Comparison of ENCODE assay signal across 8 cellular contexts in genomic region chr2:234497592-234498023, GRCh38. TPM values are rescaled to one million over a fixed set of nuclear protein-coding genes. Genes with fewer than 3 reads are reported as not detected.
A peak's percentile ranks its signal among the peaks of the same experiment; 100 is the strongest.
DNase-seq lines count a peak whose midpoint lies in the region; ATAC-seq, FAIRE-seq and TF ChIP-seq lines count a peak whose summit lies in the region.

No MANE protein-coding gene starts in this region.

- peaks cover 0 to 13% of the 10 kb centered on the region in 2 experiments; a peak in 3 of 5 replicates for H3K27me3 ChIP-seq in K562 (ENCODE audit: control insufficient read depth in 2 of 2, insufficient read depth in 2 of 2, low read length in 2 of 2)
- no peaks in the 10 kb centered on the region for H3K27me3 ChIP-seq in right lobe of liver
- peaks cover 0 to 3% of the 10 kb centered on the region in 2 donors for H3K27me3 ChIP-seq in tibial artery

- peak overlapping the region in 1 of 2 experiments; percentile 85; a peak in 3 of 4 replicates for H3K9ac ChIP-seq in K562 (ENCODE audit: insufficient read depth in 1 of 2, low read depth in 2 of 2, low read length in 2 of 2)

- TF ChIP-seq CTCF in K562 (IDR thresholded peaks at IDR 0.05 in 2 of 3, conservative IDR thresholded peaks at IDR 0.05 in 1 of 3; ENCODE audit: insufficient read depth in 2 of 3, low read depth in 1 of 3, low read length in 3 of 3): no peak
- TF ChIP-seq CTCF in right lobe of liver (IDR thresholded peaks at IDR 0.05): no peak
- no peak for TF ChIP-seq CTCF in tibial artery (IDR thresholded peaks at IDR 0.05)

- no peak overlapping the region for H3K4me2 ChIP-seq in K562 (ENCODE audit: insufficient read depth, low read length)

- H3K9me1 ChIP-seq in K562 (ENCODE audit: control insufficient read depth, insufficient read depth, low read length): no peaks in the 10 kb centered on the region

- H3K27ac ChIP-seq in K562 (ENCODE audit: extremely low read depth, low read depth, low read length): no peak overlapping the region
- peak overlapping the region in 1 of 3 donors; percentile 39 for H3K27ac ChIP-seq in right lobe of liver
- H3K27ac ChIP-seq in tibial artery: peak overlapping the region; percentile 82 to 84

- H3K4me1 ChIP-seq in K562 (replicated peaks in 1 of 2; ENCODE audit: control insufficient read depth in 2 of 2, insufficient read depth in 2 of 2, low read length in 2 of 2) (peaks cover 0 to 19% of the 10 kb centered on the region in 2 experiments; a peak in 2 of 5 replicates), right lobe of liver (peaks cover 0 to 12% (median under 1%) of the 10 kb centered on the region in 4 donors), tibial artery (peaks cover 0 to 23% (median 17%) of the 10 kb centered on the region in 4 donors)

- in situ Hi-C loops in K562 (cut with MboI): no loop called here

- BruUV-seq in K562 (replicated peaks; lab: Mats Ljungman, UMichigan): no TSS peak

- no peaks in the 10 kb centered on the region for H3K79me2 ChIP-seq in K562 (ENCODE audit: control insufficient read depth, insufficient read depth, low read length)

- FAIRE-seq in K562 (lab: Jason Lieb, UNC): no peak

- TF ChIP-seq RAD21 in K562 (CRISPR knock-in tag; conservative IDR thresholded peaks at IDR 0.05 in 1 of 2, IDR thresholded peaks at IDR 0.05 in 1 of 2): no peak

- WGBS in K562 (ENCODE audit: insufficient coverage, low coverage, missing lambda C conversion rate): 37% methylated on average over 15 of the region's 33 CpGs
- 95% methylated on average over 4 of the region's 33 CpGs for WGBS in right lobe of liver (ENCODE audit: insufficient coverage, low coverage, low lambda C conversion rate, missing lambda C conversion rate)

- CTCF ChIA-PET in K562 (lab: Yijun Ruan, JAX; ENCODE audit: low intra/inter-chr PET ratio): no interaction called here

- H3K4me1 Mint-ChIP-seq in activated T-cell treated with anti-CD3 and anti-CD28 coated beads, Interleukin-2, amount 50 U/mL, for 4 hours (ENCODE audit: low read depth): peaks cover 48% of the 10 kb centered on the region

- TF ChIP-seq POLR2A in K562 (conservative IDR thresholded peaks at IDR 0.05): no peak
- TF ChIP-seq POLR2A in right lobe of liver (IDR thresholded peaks at IDR 0.05): no peak

- intact Hi-C loops in K562 (cut with micrococcal nuclease) (no loop called here), right lobe of liver (cut with DNase I) (no loop called here), tibial artery (cut with DNase I; ENCODE audit: low total_unique reads) (no loop called here)

- H3K4me3 ChIP-seq in K562 (peak overlapping the region; percentile 34; the same call in 1 of the 2 replicates), right lobe of liver (peak overlapping the region; percentile 38 to 68 (median 50)), tibial artery (peak overlapping the region; percentile 62 to 75)

- DNase-seq in activated T-cell treated with anti-CD3 and anti-CD28 coated beads, Interleukin-2, amount 50 U/mL, for 4 hours: no peak
- no peak for DNase-seq in activated T-cell treated with anti-CD3 and anti-CD28 coated beads, Interleukin-2, amount 50 U/mL, for 1 hour
- DNase-seq in K562 (ENCODE audit: extremely low read depth in 1 of 4, low spot score in 3 of 4) (no peak), right lobe of liver (no peak), tibial artery (no peak), NCI-H345 treated with DMSO at 0.1 percent for 48 hours (lab: John Stamatoyannopoulos, UW; ENCODE audit: unreplicated experiment) (no peak)
- DNase-seq in activated effector memory CD4-positive, alpha-beta T cell treated with Interleukin-2 at 50 U/mL for 16 hours: no peak

- H3K27me3 Mint-ChIP-seq in activated T-cell treated with anti-CD3 and anti-CD28 coated beads, Interleukin-2, amount 50 U/mL, for 4 hours (ENCODE audit: low read depth): peaks cover 2% of the 10 kb centered on the region

- H4K20me1 ChIP-seq in K562 (replicated peaks; ENCODE audit: control insufficient read depth, insufficient read depth, low read length): no peaks in the 10 kb centered on the region

- no peak for ATAC-seq in activated T-cell treated with anti-CD3 and anti-CD28 coated beads, Interleukin-2, amount 50 U/mL, for 4 hours
- no peak for ATAC-seq in K562
- no peak for ATAC-seq in right lobe of liver
- no peak for ATAC-seq in esophagus mucosa

- H3K4me3 Mint-ChIP-seq in activated T-cell treated with anti-CD3 and anti-CD28 coated beads, Interleukin-2, amount 50 U/mL, for 4 hours: peak overlapping the region; percentile 77

- POLR2A ChIA-PET in K562 (lab: Yijun Ruan, JAX): interaction anchor here (0.6 to 1.0 kb wide), 2 partner anchors 9 to 18 kb away, joined by 3 read pairs; no protein-coding TSS in a partner anchor

- H2AFZ ChIP-seq in K562 (ENCODE audit: low read depth, low read length): peak overlapping the region; percentile 74; the same call in 1 of the 2 replicates

- H3K36me3 Mint-ChIP-seq in activated T-cell treated with anti-CD3 and anti-CD28 coated beads, Interleukin-2, amount 50 U/mL, for 4 hours (ENCODE audit: insufficient read depth): peaks cover 18% of the 10 kb centered on the region

- H3K9me3 Mint-ChIP-seq in activated T-cell treated with anti-CD3 and anti-CD28 coated beads, Interleukin-2, amount 50 U/mL, for 4 hours: no peaks in the 10 kb centered on the region

- H3K9me3 ChIP-seq in K562 (replicated peaks; ENCODE audit: control insufficient read depth, insufficient read depth, low read depth, low read length) (no peaks in the 10 kb centered on the region), right lobe of liver (no peaks in the 10 kb centered on the region), tibial artery (no peaks in the 10 kb centered on the region)

- no peaks in the 10 kb centered on the region for H3K36me3 ChIP-seq in K562 (ENCODE audit: control insufficient read depth, insufficient read depth, low read length)
- H3K36me3 ChIP-seq in right lobe of liver: no peaks in the 10 kb centered on the region
- H3K36me3 ChIP-seq in tibial artery: no peaks in the 10 kb centered on the region

- TF ChIP-seq EP300 in K562 (IDR thresholded peaks at IDR 0.05; ENCODE audit: low read length): no peak

TF ChIP-seq in K562, 482 proteins besides CTCF, POLR2A, EP300 and RAD21 (continues in another document):
- TF ChIP-seq NCOA1 (IDR thresholded peaks at IDR 0.05; ENCODE audit: low read depth): no peak
- TF ChIP-seq VEZF1 (CRISPR knock-in tag; IDR thresholded peaks at IDR 0.05): no peak
- TF ChIP-seq, protein P1, sequence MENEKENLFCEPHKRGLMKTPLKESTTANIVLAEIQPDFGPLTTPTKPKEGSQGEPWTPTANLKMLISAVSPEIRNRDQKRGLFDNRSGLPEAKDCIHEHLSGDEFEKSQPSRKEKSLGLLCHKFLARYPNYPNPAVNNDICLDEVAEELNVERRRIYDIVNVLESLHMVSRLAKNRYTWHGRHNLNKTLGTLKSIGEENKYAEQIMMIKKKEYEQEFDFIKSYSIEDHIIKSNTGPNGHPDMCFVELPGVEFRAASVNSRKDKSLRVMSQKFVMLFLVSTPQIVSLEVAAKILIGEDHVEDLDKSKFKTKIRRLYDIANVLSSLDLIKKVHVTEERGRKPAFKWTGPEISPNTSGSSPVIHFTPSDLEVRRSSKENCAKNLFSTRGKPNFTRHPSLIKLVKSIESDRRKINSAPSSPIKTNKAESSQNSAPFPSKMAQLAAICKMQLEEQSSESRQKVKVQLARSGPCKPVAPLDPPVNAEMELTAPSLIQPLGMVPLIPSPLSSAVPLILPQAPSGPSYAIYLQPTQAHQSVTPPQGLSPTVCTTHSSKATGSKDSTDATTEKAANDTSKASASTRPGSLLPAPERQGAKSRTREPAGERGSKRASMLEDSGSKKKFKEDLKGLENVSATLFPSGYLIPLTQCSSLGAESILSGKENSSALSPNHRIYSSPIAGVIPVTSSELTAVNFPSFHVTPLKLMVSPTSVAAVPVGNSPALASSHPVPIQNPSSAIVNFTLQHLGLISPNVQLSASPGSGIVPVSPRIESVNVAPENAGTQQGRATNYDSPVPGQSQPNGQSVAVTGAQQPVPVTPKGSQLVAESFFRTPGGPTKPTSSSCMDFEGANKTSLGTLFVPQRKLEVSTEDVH (IDR thresholded peaks at IDR 0.05; ENCODE audit: low read depth, partially characterized antibody): no peak
- TF ChIP-seq MTA2 (IDR thresholded peaks at IDR 0.05; ENCODE audit: low read depth): no peak

RNA-seq across cellular contexts. Expression of gene ARL4C, which starts 0.7 kb away (rescaled TPM):
- total RNA-seq in activated T-cell treated with anti-CD3 and anti-CD28 coated beads, Interleukin-2, amount 50 U/mL, for 4 hours: 10 to 100 TPM; 10.4 to 24.2 (median 23.7) TPM
- 0.07 TPM in 1 of 2 replicates, not detected in the other for total RNA-seq in K562 (2011; cell fraction: chromatin; rRNA removed; ENCODE audit: low replicate concordance)
- 0.13 and 0.17 TPM in 2 replicates for total RNA-seq in K562 (2011; cell fraction: nucleolus; rRNA removed)
- total RNA-seq in K562 (2011; cell fraction: nucleoplasm; rRNA removed): 0.22 TPM in 1 of 2 replicates, not detected in the other
- total RNA-seq in K562 (2014; rRNA removed): 0.04 TPM in 1 of 2 replicates, not detected in the other
- total RNA-seq in K562 (2014; rRNA removed; fragmentation: Illumina TruSeq; extraction: Trizol): not detected in 2 replicates
- total RNA-seq in K562 (2015; rRNA removed; fragmentation: Illumina TruSeq; extraction: Trizol): not detected in 2 replicates
- total RNA-seq in K562 (2021): 0.11 and 0.31 TPM in 2 replicates
- 0.04 TPM in 1 of 2 replicates, not detected in the other for polyA plus RNA-seq in K562 (2011; rRNA removed)
- polyA plus RNA-seq in K562 (2011; cell fraction: cytosol; rRNA removed): 0.01 and 0.07 TPM in 2 replicates
- polyA plus RNA-seq in K562 (2011; cell fraction: nucleus; rRNA removed): 0.04 TPM in 1 of 2 replicates, not detected in the other
- 0.03 TPM in 2 replicates for polyA plus RNA-seq in K562 (2012)
- polyA plus RNA-seq in K562 (2014; fragmentation: Illumina TruSeq; extraction: Trizol): 0.03 and 0.04 TPM in 2 replicates
- not detected for polyA plus RNA-seq in K562 (2014; fragmentation: Nextera tagmentation; extraction: Ambion mirVana)
- polyA plus RNA-seq in K562 (2014; rRNA removed): 0.03 TPM in 1 of 2 replicates, not detected in the other
- polyA minus RNA-seq in K562 (2011; rRNA and poly(A)+ RNA removed): 0.07 TPM in 1 of 2 replicates, not detected in the other
- polyA minus RNA-seq in K562 (2011; cell fraction: cytosol; rRNA and poly(A)+ RNA removed): not detected in 2 replicates
- polyA minus RNA-seq in K562 (2011; cell fraction: nucleus; rRNA and poly(A)+ RNA removed): not detected in 2 replicates
- 1 to 10 TPM; 1.4 to 9.4 (median 2.5) TPM for total RNA-seq in right lobe of liver
- 15.5 TPM for total RNA-seq in esophagus mucosa
